Comparison of ENCODE assay signal across 15 cellular contexts in genomic region chr22:47631571-47632102, GRCh38.
A peak's percentile ranks its signal among the peaks of the same experiment; 100 is the strongest.
DNase-seq lines count a peak whose midpoint lies in the region; ATAC-seq, FAIRE-seq and TF ChIP-seq lines count a peak whose summit lies in the region.
"Had no signal": no experiment of that assay in that cellular context is flagged by ENCODE, and none has a peak within 500 bp of the region (broad histone marks: within the 10 kb centered on the region; RNA-seq: fewer than 3 reads in every experiment).

No MANE protein-coding gene starts in this region.

- H3K4me3 ChIP-seq in Caco-2 (ENCODE audit: low read depth, low read length) (peak overlapping the region; percentile 90), PC-3 (ENCODE audit: low read length) (peak overlapping the region; percentile 97), keratinocyte (ENCODE audit: control insufficient read depth in 2 of 3, extremely low read depth in 1 of 3, insufficient read depth in 2 of 3, low read depth in 1 of 3, low read length in 3 of 3) (peak overlapping the region; percentile 60 to 76 (median 72))
- H3K4me3 ChIP-seq: left lung, spleen had no signal

- H3K4me1 ChIP-seq in Caco-2 (no peaks in the 10 kb centered on the region), PC-3 (ENCODE audit: insufficient read depth, low read length) (peaks cover 29% of the 10 kb centered on the region), keratinocyte (ENCODE audit: control insufficient read depth, extremely low read depth, insufficient read depth, low read length) (peaks cover 14% of the 10 kb centered on the region)
- H3K4me1 ChIP-seq: left lung, spleen had no signal

- H3K9me3 ChIP-seq in Caco-2 (no peaks in the 10 kb centered on the region), PC-3 (ENCODE audit: low read length) (no peaks in the 10 kb centered on the region), keratinocyte (ENCODE audit: control insufficient read depth, low read depth, low read length) (no peaks in the 10 kb centered on the region)

- H3K9me2 ChIP-seq in PC-3 (replicated peaks; ENCODE audit: low read length) = no peaks in the 10 kb centered on the region

- CTCF ChIA-PET in Caco-2 (lab: Charles Lee) = no interaction called here
- CTCF ChIA-PET in PC-3 (lab: Charles Lee) = interaction anchor here (0.5 to 0.7 kb wide), 3 partner anchors 303 to 786 kb away, joined by 3 to 4 read pairs (median 3); no protein-coding TSS in a partner anchor
- CTCF ChIA-PET in T-cell (lab: Charles Lee) = no interaction called here

- DNase-seq in Caco-2 = peak; percentile 90 to 91
- peak; percentile 88 for DNase-seq in NCI-H1105 (lab: John Stamatoyannopoulos, UW)
- DNase-seq in PC-3 = peak; percentile 91
- peak; percentile 77 for DNase-seq in keratinocyte (ENCODE audit: low read depth, low spot score)
- DNase-seq in T-cell = no peak
- no peak for DNase-seq in activated T-cell treated with anti-CD3 and anti-CD28 coated beads for 4 hours
- no peak for DNase-seq in GM20000 (ENCODE audit: low spot score)
- DNase-seq: activated CD4-positive, CD25-positive, alpha-beta regulatory T cell; activated T-cell treated with anti-CD3 and anti-CD28 coated beads, Interleukin-2, amount 50 U/mL, for 48 hours; effector memory CD4-positive, alpha-beta T cell; glutamatergic neuron; left lung; spleen had no signal

- ATAC-seq in PC-3 (peak; percentile 75), T-cell (replicated peaks in 1 of 4) (no peak), HG03342 (IDR thresholded peaks at IDR 0.05; ENCODE audit: unreplicated experiment) (no peak)
- ATAC-seq: left lung had no signal

- TF ChIP-seq CTCF in Caco-2 (IDR thresholded peaks at IDR 0.05; ENCODE audit: insufficient read depth in 1 of 2, low read depth in 1 of 2, low read length in 1 of 2, severe bottlenecking in 1 of 2, unreplicated experiment in 1 of 2) = no peak
- no peak for TF ChIP-seq CTCF in PC-3 (conservative IDR thresholded peaks at IDR 0.05; ENCODE audit: low read depth, low read length)
- TF ChIP-seq CTCF in keratinocyte (optimal IDR thresholded peaks at IDR 0.05 in 1 of 3, IDR thresholded peaks at IDR 0.05 in 1 of 3, conservative IDR thresholded peaks at IDR 0.05 in 1 of 3; ENCODE audit: extremely low read depth in 1 of 3, insufficient read depth in 2 of 3, low read length in 3 of 3) = no peak
- TF ChIP-seq CTCF in GM20000 (IDR thresholded peaks at IDR 0.05; ENCODE audit: extremely low read depth, missing control alignments) = no peak

- peaks cover 6% of the 10 kb centered on the region for H3K4me1 Mint-ChIP-seq in Caco-2 (ENCODE audit: low read depth, unreplicated experiment)
- no peaks in the 10 kb centered on the region for H3K4me1 Mint-ChIP-seq in T-cell

- H3K27me3 Mint-ChIP-seq in Caco-2 (ENCODE audit: insufficient read depth, unreplicated experiment) (no peaks in the 10 kb centered on the region), T-cell (peaks cover 12 to 18% of the 10 kb centered on the region in 2 donors)

- H3F3A ChIP-seq in PC-3 (ENCODE audit: low read length, unreplicated experiment) = no peaks in the 10 kb centered on the region

- H2AFZ ChIP-seq in PC-3 (ENCODE audit: low read length) (peak overlapping the region; percentile 81), keratinocyte (ENCODE audit: control insufficient read depth, low read length) (peak overlapping the region; percentile 90)

- H3K27ac Mint-ChIP-seq in Caco-2 (ENCODE audit: unreplicated experiment) (peak overlapping the region; percentile 90), T-cell (no peak overlapping the region)

- H3K9ac ChIP-seq in PC-3 (ENCODE audit: low read length) (peak overlapping the region; percentile 82), keratinocyte (ENCODE audit: control insufficient read depth, extremely low read depth, insufficient read depth, low read length) (peak overlapping the region; percentile 76)

- H3K4me3 Mint-ChIP-seq in Caco-2 (ENCODE audit: unreplicated experiment) (peak overlapping the region; percentile 90), T-cell (no peak overlapping the region)

- POLR2A ChIA-PET in Caco-2 (lab: Charles Lee) (interaction anchor here (1.1 kb wide), 1 partner anchor 17 kb away, joined by 5 read pairs; no protein-coding TSS in a partner anchor), PC-3 (lab: Charles Lee; ENCODE audit: unreplicated experiment) (interaction anchor here (0.5 kb wide), 1 partner anchor 415 kb away, joined by 25 read pairs; no protein-coding TSS in a partner anchor), T-cell (lab: Charles Lee) (no interaction called here)

- H3K4me2 ChIP-seq in PC-3 (ENCODE audit: low read length) (peak overlapping the region; percentile 99), keratinocyte (ENCODE audit: control insufficient read depth, extremely low read depth, insufficient read depth, low read depth, low read length) (peak overlapping the region; percentile 92)

- H3K27ac ChIP-seq in PC-3 (ENCODE audit: low read length) (peak overlapping the region; percentile 77), keratinocyte (ENCODE audit: control insufficient read depth, insufficient read depth, low read length) (peak overlapping the region; percentile 80)
- H3K27ac ChIP-seq: left lung, spleen had no signal

- H3K9me3 Mint-ChIP-seq in Caco-2 (ENCODE audit: unreplicated experiment) (no peaks in the 10 kb centered on the region), T-cell (peaks cover 2 to 8% (median 7%) of the 10 kb centered on the region in 3 donors)

- dilution Hi-C loops in keratinocyte (cut with MboI; ENCODE audit: extremely low pct_ligation_motif_present, low sequenced_read_pairs) = no loop called here

- no peaks in the 10 kb centered on the region for H3K27me3 ChIP-seq in Caco-2 (replicated peaks; ENCODE audit: control insufficient read depth, insufficient read depth, low read length)
- H3K27me3 ChIP-seq in PC-3 (ENCODE audit: low read length) = no peaks in the 10 kb centered on the region
- no peaks in the 10 kb centered on the region for H3K27me3 ChIP-seq in keratinocyte (ENCODE audit: control insufficient read depth, extremely low read depth, insufficient read depth, low read length)

- peak; percentile 78 for FAIRE-seq in keratinocyte (lab: Jason Lieb, UNC)
- FAIRE-seq: astrocyte had no signal

- H3K79me2 ChIP-seq in PC-3 (ENCODE audit: low read length) (peaks cover 41% of the 10 kb centered on the region), keratinocyte (ENCODE audit: control insufficient read depth, insufficient read depth, low read length) (peaks cover 35% of the 10 kb centered on the region)

- BruUV-seq in Caco-2 (replicated peaks; lab: Mats Ljungman, UMichigan) (no TSS peak), PC-3 (replicated peaks; lab: Mats Ljungman, UMichigan) (TSS peak; percentile 71)

- peaks cover 18% of the 10 kb centered on the region for H3K36me3 Mint-ChIP-seq in Caco-2 (ENCODE audit: insufficient read depth, unreplicated experiment)
- no peaks in the 10 kb centered on the region for H3K36me3 Mint-ChIP-seq in T-cell

- intact Hi-C loops in Caco-2 (cut with micrococcal nuclease; ENCODE audit: unreplicated experiment) = no loop called here
- intact Hi-C loops in PC-3 (cut with micrococcal nuclease) = loop anchor here (5.0 kb wide), 1 partner anchor 206 kb away; no protein-coding TSS in a partner anchor

- H3K9me1 ChIP-seq in keratinocyte (ENCODE audit: control insufficient read depth, extremely low read depth, insufficient read depth, low read length) = no peaks in the 10 kb centered on the region

- H4K20me1 ChIP-seq in PC-3 (ENCODE audit: low read length) = peaks cover 16% of the 10 kb centered on the region; the same call in 1 of the 2 replicates
- no peaks in the 10 kb centered on the region for H4K20me1 ChIP-seq in keratinocyte (ENCODE audit: control insufficient read depth, extremely low read depth, insufficient read depth, low read length)

- H3K36me3 ChIP-seq in Caco-2 (ENCODE audit: control insufficient read depth, insufficient read depth, low read length) (peaks cover 2% of the 10 kb centered on the region; the same call in 1 of the 2 replicates), PC-3 (ENCODE audit: low read depth, low read length) (peaks cover 24% of the 10 kb centered on the region), keratinocyte (ENCODE audit: control insufficient read depth in 2 of 2, extremely low read depth in 1 of 2, insufficient read depth in 2 of 2, low read length in 2 of 2) (peaks cover 5 to 19% of the 10 kb centered on the region in 2 experiments)
- H3K36me3 ChIP-seq: left lung, spleen had no signal

Comparison
In these comparisons a context has a peak if more than half of its experiments do, and no peak if none do; other contexts are left out.
1. DNase-seq: peak in Caco-2 (2 of 2), NCI-H1105 (single experiment), PC-3 (single experiment) and keratinocyte (single experiment); none in T-cell (0 of 34), activated T-cell treated with anti-CD3 and anti-CD28 coated beads for 4 hours (single experiment) and GM20000 (single experiment).
2. POLR2A ChIA-PET loops: an anchor here in Caco-2 (1.1 kb wide) and PC-3 (0.5 kb wide); none called in T-cell.
3. Peak in every context shown above with its lines, with median percentiles within 50 percentile points of each other: H3K4me3 ChIP-seq.